ENCODE assay signal across 27 cellular contexts in the genomic region with DNA sequence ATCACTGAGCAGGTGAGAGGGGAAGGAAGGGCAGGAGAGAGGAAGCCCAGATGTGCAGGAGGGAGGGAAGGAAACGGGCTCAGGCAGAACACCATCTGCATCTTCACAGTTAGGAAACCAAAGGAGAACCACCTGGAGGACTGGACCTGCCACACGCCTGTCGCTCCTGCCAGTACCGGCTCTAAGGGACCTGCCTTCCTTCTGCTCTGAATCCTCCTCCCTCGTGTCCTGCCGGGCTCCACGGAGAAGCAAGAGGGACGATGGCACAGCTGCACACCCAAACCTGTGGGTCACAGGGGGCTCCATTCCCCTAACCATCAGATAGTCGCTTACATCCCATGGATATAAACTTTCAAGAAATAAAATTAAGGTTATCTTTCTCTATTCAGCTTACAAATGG.
"Had no signal": no experiment of that assay in that cellular context is flagged by ENCODE, and none has a peak within 500 bp of the region (broad histone marks: within the 10 kb centered on the region; RNA-seq: fewer than 3 reads in every experiment).

No MANE protein-coding gene starts in this region.

- H3K4me1 ChIP-seq: pancreas, prostate gland had no signal

- H3K4me3 ChIP-seq: esophagus squamous epithelium, heart right ventricle, pancreas, prostate gland, smooth muscle cell, stomach, tibial nerve had no signal

- H3K27me3 ChIP-seq: brain microvascular endothelial cell, esophagus squamous epithelium, heart right ventricle, pancreas, tibial nerve had no signal

- H3K27ac ChIP-seq: brain microvascular endothelial cell, epithelial cell of prostate, esophagus squamous epithelium, heart right ventricle, pancreas, prostate gland, stomach, tibial nerve had no signal

- H3K36me3 ChIP-seq: brain microvascular endothelial cell, esophagus squamous epithelium, heart right ventricle, pancreas, prostate gland, stomach, tibial nerve had no signal

- H3K9me3 ChIP-seq: esophagus squamous epithelium, heart right ventricle, pancreas, prostate gland, stomach, tibial nerve had no signal

- FAIRE-seq: astrocyte, endometrium, pancreas had no signal

- ATAC-seq: heart right ventricle; left ventricle myocardium superior; pancreas; stimulated activated naive B cell treated with anti-CD40 and anti-IgM and Interleukin-4, amounts not matched to agents 10 μg/mL and 1 μg/mL and 100 μg/mL, for 72 hours; T-cell had no signal

- DNase-seq: activated B cell treated with CpG ODN at 0.5 μM for 24 hours; activated CD4-positive, alpha-beta T cell treated with anti-CD3 and anti-CD28 coated beads for 4 hours; activated CD4-positive, alpha-beta T cell treated with anti-CD3 and anti-CD28 coated beads, Interleukin-2, amount 50 U/mL, for 4 hours; activated CD8-positive, alpha-beta memory T cell treated with anti-CD3 and anti-CD28 coated beads for 24 hours; activated gamma-delta T cell; activated naive CD4-positive, alpha-beta T cell treated with anti-CD3 and anti-CD28 coated beads, Interleukin-2, amount 50 U/mL, for 16 hours; amniotic stem cell; brain microvascular endothelial cell; caudate nucleus; esophagus squamous epithelium; foreskin melanocyte; heart right ventricle; left ventricle myocardium superior; nucleus accumbens; retina; stimulated activated CD4-positive, alpha-beta T cell treated with anti-CD3 and anti-CD28 coated beads, Interleukin-15, amount 100 ng/mL, for 24 hours; stimulated activated CD4-positive, alpha-beta T cell treated with anti-CD3 and anti-CD28 coated beads, Interleukin-2, amount 100 ng/mL, for 24 hours; stimulated activated naive B cell treated with anti-CD40 and anti-IgM and Interleukin-4, amounts not matched to agents 10 μg/mL and 1 μg/mL and 100 μg/mL, for 72 hours; stomach had no signal
